1 cellular context compared by ENCODE assay signal in the genomic region with DNA sequence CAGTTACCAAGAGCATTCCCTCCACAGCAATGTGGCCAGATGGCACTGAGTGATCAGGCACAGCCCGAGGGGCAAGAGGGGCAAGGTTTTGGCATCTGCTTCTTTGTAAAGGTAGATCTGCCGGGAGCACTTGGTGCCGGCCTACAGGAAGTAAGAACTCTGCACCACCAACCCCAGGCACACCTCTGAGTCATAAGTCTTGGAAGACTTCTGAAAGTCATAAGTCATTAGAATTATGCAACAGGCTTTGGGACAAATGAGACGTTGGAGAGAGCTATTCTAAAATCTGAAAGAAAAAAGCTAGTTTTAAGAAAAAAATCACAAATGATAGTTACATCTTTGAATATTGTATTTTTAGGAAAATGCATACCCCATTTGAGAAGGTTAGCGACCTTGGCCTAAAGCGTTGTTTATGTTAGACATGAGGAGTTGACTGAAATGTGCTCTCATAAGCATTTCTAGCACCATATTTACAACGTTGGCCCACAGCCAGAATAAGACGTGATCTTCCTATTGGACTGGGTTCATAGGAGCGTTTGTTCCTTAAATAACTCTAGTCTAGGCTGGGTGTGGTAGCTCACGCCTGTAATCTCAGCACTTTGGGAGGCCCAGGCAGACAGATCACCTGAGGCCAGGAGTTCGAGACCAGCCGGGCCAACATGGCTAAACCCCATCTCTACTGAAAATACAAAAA.
TF ChIP-seq lines count a peak whose summit lies in the region.

No MANE protein-coding gene starts in this region.

TF ChIP-seq in H1, 55 proteins besides CTCF, POLR2A, EP300 and RAD21 (continued from another document):
- TF ChIP-seq, protein P1, sequence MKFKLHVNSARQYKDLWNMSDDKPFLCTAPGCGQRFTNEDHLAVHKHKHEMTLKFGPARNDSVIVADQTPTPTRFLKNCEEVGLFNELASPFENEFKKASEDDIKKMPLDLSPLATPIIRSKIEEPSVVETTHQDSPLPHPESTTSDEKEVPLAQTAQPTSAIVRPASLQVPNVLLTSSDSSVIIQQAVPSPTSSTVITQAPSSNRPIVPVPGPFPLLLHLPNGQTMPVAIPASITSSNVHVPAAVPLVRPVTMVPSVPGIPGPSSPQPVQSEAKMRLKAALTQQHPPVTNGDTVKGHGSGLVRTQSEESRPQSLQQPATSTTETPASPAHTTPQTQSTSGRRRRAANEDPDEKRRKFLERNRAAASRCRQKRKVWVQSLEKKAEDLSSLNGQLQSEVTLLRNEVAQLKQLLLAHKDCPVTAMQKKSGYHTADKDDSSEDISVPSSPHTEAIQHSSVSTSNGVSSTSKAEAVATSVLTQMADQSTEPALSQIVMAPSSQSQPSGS (IDR thresholded peaks at IDR 0.05; ENCODE audit: low read length): no peak
- TF ChIP-seq POLR2AphosphoS5 (IDR thresholded peaks at IDR 0.05; ENCODE audit: low read depth, low read length) (no peak), SIRT6 (IDR thresholded peaks at IDR 0.05; ENCODE audit: low read length) (no peak), EGR1 (IDR thresholded peaks at IDR 0.05; ENCODE audit: borderline replicate concordance, low read depth, low read length) (no peak)
